ENCODE assay signal across 2 cellular contexts in genomic region chr5:144088211-144088965, GRCh38.
TF ChIP-seq lines count a peak whose summit lies in the region.

No MANE protein-coding gene starts in this region.

TF ChIP-seq in SK-N-SH treated with all-trans-retinoic acid at 6 μM for 48 hours, 23 proteins besides CTCF, POLR2A, EP300 and RAD21 (continued from another document):
- TF ChIP-seq, protein P1, sequence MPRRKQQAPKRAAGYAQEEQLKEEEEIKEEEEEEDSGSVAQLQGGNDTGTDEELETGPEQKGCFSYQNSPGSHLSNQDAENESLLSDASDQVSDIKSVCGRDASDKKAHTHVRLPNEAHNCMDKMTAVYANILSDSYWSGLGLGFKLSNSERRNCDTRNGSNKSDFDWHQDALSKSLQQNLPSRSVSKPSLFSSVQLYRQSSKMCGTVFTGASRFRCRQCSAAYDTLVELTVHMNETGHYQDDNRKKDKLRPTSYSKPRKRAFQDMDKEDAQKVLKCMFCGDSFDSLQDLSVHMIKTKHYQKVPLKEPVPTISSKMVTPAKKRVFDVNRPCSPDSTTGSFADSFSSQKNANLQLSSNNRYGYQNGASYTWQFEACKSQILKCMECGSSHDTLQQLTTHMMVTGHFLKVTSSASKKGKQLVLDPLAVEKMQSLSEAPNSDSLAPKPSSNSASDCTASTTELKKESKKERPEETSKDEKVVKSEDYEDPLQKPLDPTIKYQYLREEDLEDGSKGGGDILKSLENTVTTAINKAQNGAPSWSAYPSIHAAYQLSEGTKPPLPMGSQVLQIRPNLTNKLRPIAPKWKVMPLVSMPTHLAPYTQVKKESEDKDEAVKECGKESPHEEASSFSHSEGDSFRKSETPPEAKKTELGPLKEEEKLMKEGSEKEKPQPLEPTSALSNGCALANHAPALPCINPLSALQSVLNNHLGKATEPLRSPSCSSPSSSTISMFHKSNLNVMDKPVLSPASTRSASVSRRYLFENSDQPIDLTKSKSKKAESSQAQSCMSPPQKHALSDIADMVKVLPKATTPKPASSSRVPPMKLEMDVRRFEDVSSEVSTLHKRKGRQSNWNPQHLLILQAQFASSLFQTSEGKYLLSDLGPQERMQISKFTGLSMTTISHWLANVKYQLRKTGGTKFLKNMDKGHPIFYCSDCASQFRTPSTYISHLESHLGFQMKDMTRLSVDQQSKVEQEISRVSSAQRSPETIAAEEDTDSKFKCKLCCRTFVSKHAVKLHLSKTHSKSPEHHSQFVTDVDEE (CRISPR knock-in tag; IDR thresholded peaks at IDR 0.05), result no peak
- TF ChIP-seq ESRRG (CRISPR knock-in tag; IDR thresholded peaks at IDR 0.05), result no peak
- TF ChIP-seq CSRNP3 (CRISPR knock-in tag; IDR thresholded peaks at IDR 0.05), result no peak
- no peak for TF ChIP-seq GLIS3 (CRISPR knock-in tag; IDR thresholded peaks at IDR 0.05)
- no peak for TF ChIP-seq BACH2 (CRISPR knock-in tag; IDR thresholded peaks at IDR 0.05; ENCODE audit: borderline replicate concordance)
- TF ChIP-seq, protein P2, sequence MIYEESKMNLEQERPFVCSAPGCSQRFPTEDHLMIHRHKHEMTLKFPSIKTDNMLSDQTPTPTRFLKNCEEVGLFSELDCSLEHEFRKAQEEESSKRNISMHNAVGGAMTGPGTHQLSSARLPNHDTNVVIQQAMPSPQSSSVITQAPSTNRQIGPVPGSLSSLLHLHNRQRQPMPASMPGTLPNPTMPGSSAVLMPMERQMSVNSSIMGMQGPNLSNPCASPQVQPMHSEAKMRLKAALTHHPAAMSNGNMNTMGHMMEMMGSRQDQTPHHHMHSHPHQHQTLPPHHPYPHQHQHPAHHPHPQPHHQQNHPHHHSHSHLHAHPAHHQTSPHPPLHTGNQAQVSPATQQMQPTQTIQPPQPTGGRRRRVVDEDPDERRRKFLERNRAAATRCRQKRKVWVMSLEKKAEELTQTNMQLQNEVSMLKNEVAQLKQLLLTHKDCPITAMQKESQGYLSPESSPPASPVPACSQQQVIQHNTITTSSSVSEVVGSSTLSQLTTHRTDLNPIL (CRISPR knock-in tag; IDR thresholded peaks at IDR 0.05; ENCODE audit: low read depth), result no peak
- no peak for TF ChIP-seq SNAI2 (CRISPR knock-in tag; IDR thresholded peaks at IDR 0.05)
- TF ChIP-seq ZFP3 (CRISPR knock-in tag; IDR thresholded peaks at IDR 0.05), result no peak
- TF ChIP-seq TOX (CRISPR knock-in tag; IDR thresholded peaks at IDR 0.05; ENCODE audit: borderline replicate concordance), result no peak
- no peak for TF ChIP-seq RARB (CRISPR knock-in tag; IDR thresholded peaks at IDR 0.05)

TF ChIP-seq in SK-N-SH, 30 proteins besides CTCF, POLR2A, EP300 and RAD21 (continued from another document):
- TF ChIP-seq USF1 (IDR thresholded peaks at IDR 0.05; ENCODE audit: borderline replicate concordance, low read depth) (no peak), POLR2AphosphoS5 (IDR thresholded peaks at IDR 0.05; ENCODE audit: low read depth, low read length) (no peak), SMC3 (IDR thresholded peaks at IDR 0.05; ENCODE audit: low read depth, low read length) (no peak), EZH2phosphoT487 (IDR thresholded peaks at IDR 0.05; ENCODE audit: borderline replicate concordance, low read depth) (no peak), FOXM1 (IDR thresholded peaks at IDR 0.05; ENCODE audit: low read depth) (no peak), USF2 (IDR thresholded peaks at IDR 0.05; ENCODE audit: borderline replicate concordance, low read depth, low read length) (no peak)
